ENCODE assay signal across 12 cellular contexts in genomic region chr6:136784271-136784664, GRCh38. TPM values are rescaled to one million over a fixed set of nuclear protein-coding genes. Genes with fewer than 3 reads are reported as not detected.
DNase-seq lines count a peak whose midpoint lies in the region; ATAC-seq and TF ChIP-seq lines count a peak whose summit lies in the region.
"Had no signal": no experiment of that assay in that cellular context is flagged by ENCODE, and none has a peak within 500 bp of the region (broad histone marks: within the 10 kb centered on the region; RNA-seq: fewer than 3 reads in every experiment).

No MANE protein-coding gene starts in this region.

- CTCF ChIA-PET in activated CD8-positive, alpha-beta memory T cell treated with anti-CD3 and anti-CD28 coated beads, Interleukin-2, amount 10 ng/mL, durations not matched to agents 7 days and 5 days (lab: Charles Lee), result interaction anchor here (0.7 to 12.0 kb wide), 3 partner anchors 8 to 139 kb away, joined by 3 to 424 read pairs (median 10); partner anchors contain the start of gene MAP3K5

- intact Hi-C loops in esophagus squamous epithelium (cut with DNase I), result no loop called here

- no peak for TF ChIP-seq EP300 in gastroesophageal sphincter (IDR thresholded peaks at IDR 0.05)

- H3K27ac Mint-ChIP-seq in activated CD8-positive, alpha-beta memory T cell treated with anti-CD3 and anti-CD28 coated beads, Interleukin-2, amount 10 ng/mL, durations not matched to agents 7 days and 5 days, result peak overlapping the region; percentile 84
- H3K27ac Mint-ChIP-seq: GM23338 had no signal

- TF ChIP-seq CTCF in esophagus squamous epithelium (IDR thresholded peaks at IDR 0.05), result no peak
- no peak for TF ChIP-seq CTCF in gastroesophageal sphincter (IDR thresholded peaks at IDR 0.05)

- peaks cover 32 to 97% (median 61%) of the 10 kb centered on the region in 3 donors for H3K4me1 ChIP-seq in esophagus squamous epithelium
- peaks cover 10 to 55% (median 47%) of the 10 kb centered on the region in 5 donors for H3K4me1 ChIP-seq in subcutaneous abdominal adipose tissue (ENCODE audit: control insufficient read depth in 5 of 5, insufficient read depth in 5 of 5, low read length in 5 of 5)
- peaks cover 0 to 66% (median 12%) of the 10 kb centered on the region in 3 donors for H3K4me1 ChIP-seq in gastroesophageal sphincter

- peak overlapping the region; percentile 58 for H3K4me3 Mint-ChIP-seq in activated CD8-positive, alpha-beta memory T cell treated with anti-CD3 and anti-CD28 coated beads, Interleukin-2, amount 10 ng/mL, durations not matched to agents 7 days and 5 days
- H3K4me3 Mint-ChIP-seq: GM23338 had no signal

- H3K9ac ChIP-seq in SK-N-MC (ENCODE audit: insufficient read length), result no peak overlapping the region
- peak overlapping the region in 2 of 5 donors; percentile 7 to 40 for H3K9ac ChIP-seq in subcutaneous abdominal adipose tissue (ENCODE audit: low read length in 5 of 5)

- no peaks in the 10 kb centered on the region for H3K27me3 Mint-ChIP-seq in activated CD8-positive, alpha-beta memory T cell treated with anti-CD3 and anti-CD28 coated beads, Interleukin-2, amount 10 ng/mL, durations not matched to agents 7 days and 5 days

- H3K27me3 ChIP-seq in esophagus squamous epithelium, result no peaks in the 10 kb centered on the region
- no peaks in the 10 kb centered on the region for H3K27me3 ChIP-seq in subcutaneous abdominal adipose tissue (ENCODE audit: control insufficient read depth in 5 of 5, insufficient read depth in 4 of 5, low read length in 5 of 5)
- H3K27me3 ChIP-seq in gastroesophageal sphincter, result no peaks in the 10 kb centered on the region
- H3K27me3 ChIP-seq: esophagus muscularis mucosa had no signal

- DNase-seq in activated CD8-positive, alpha-beta memory T cell treated with anti-CD3 and anti-CD28 coated beads, Interleukin-2, amount 10 ng/mL, durations not matched to agents 7 days and 5 days, result no peak
- DNase-seq in activated CD8-positive, alpha-beta memory T cell treated with anti-CD3 and anti-CD28 coated beads, Interleukin-2, amount 50 U/mL, for 4 hours, result no peak
- no peak for DNase-seq in SK-N-MC (ENCODE audit: low read depth, low spot score)
- no peak for DNase-seq in esophagus squamous epithelium (lab: John Stamatoyannopoulos, UW)
- DNase-seq in NCI-H748 treated with DMSO at 0.1 percent for 48 hours (lab: John Stamatoyannopoulos, UW), result no peak
- no peak for DNase-seq in substantia nigra (lab: John Stamatoyannopoulos, UW)
- DNase-seq: NCI-H524 treated with DMSO at 0.1 percent for 48 hours; stimulated activated CD4-positive, alpha-beta T cell treated with anti-CD3 and anti-CD28 coated beads, Interleukin-4, amount 100 ng/mL, for 4 hours had no signal

- H3K9me3 Mint-ChIP-seq in activated CD8-positive, alpha-beta memory T cell treated with anti-CD3 and anti-CD28 coated beads, Interleukin-2, amount 10 ng/mL, durations not matched to agents 7 days and 5 days (ENCODE audit: low read depth), result no peaks in the 10 kb centered on the region
- H3K9me3 Mint-ChIP-seq: GM23338 had no signal

- WGBS in esophagus squamous epithelium, 2 donors, result 69 to 75% methylated on average over 8 of the region's 8 CpGs
- 64 to 88% methylated on average over 8 of the region's 8 CpGs for WGBS in gastroesophageal sphincter (ENCODE audit: low coverage in 1 of 2), 2 donors

- H3K36me3 ChIP-seq in SK-N-MC (ENCODE audit: insufficient read depth, low read length), result peaks cover 10% of the 10 kb centered on the region
- H3K36me3 ChIP-seq in esophagus squamous epithelium, result no peaks in the 10 kb centered on the region
- no peaks in the 10 kb centered on the region for H3K36me3 ChIP-seq in subcutaneous abdominal adipose tissue (ENCODE audit: control insufficient read depth in 5 of 5, insufficient read depth in 5 of 5, low read length in 5 of 5)
- H3K36me3 ChIP-seq in gastroesophageal sphincter, result no peaks in the 10 kb centered on the region
- H3K36me3 ChIP-seq: esophagus muscularis mucosa had no signal

- H3K9me3 ChIP-seq in SK-N-MC (ENCODE audit: low read depth, low read length), result no peaks in the 10 kb centered on the region
- no peaks in the 10 kb centered on the region for H3K9me3 ChIP-seq in esophagus squamous epithelium
- no peaks in the 10 kb centered on the region for H3K9me3 ChIP-seq in subcutaneous abdominal adipose tissue (ENCODE audit: control insufficient read depth in 5 of 5, low read length in 5 of 5)
- no peaks in the 10 kb centered on the region for H3K9me3 ChIP-seq in gastroesophageal sphincter
- H3K9me3 ChIP-seq: esophagus muscularis mucosa had no signal

- H3K36me3 Mint-ChIP-seq in activated CD8-positive, alpha-beta memory T cell treated with anti-CD3 and anti-CD28 coated beads, Interleukin-2, amount 10 ng/mL, durations not matched to agents 7 days and 5 days, result peaks cover 30% of the 10 kb centered on the region

- H3K27ac ChIP-seq in SK-N-MC (peak overlapping the region; percentile 80; the same call in 1 of the 2 replicates), esophagus squamous epithelium (peak overlapping the region; percentile 49 to 79 (median 70)), subcutaneous abdominal adipose tissue (ENCODE audit: low read depth, low read length) (peak overlapping the region; percentile 64), gastroesophageal sphincter (no peak overlapping the region), substantia nigra (ENCODE audit: low read depth, low read length, poor library complexity, severe bottlenecking) (no peak overlapping the region)
- H3K27ac ChIP-seq: esophagus muscularis mucosa had no signal

- ATAC-seq in activated CD8-positive, alpha-beta memory T cell treated with anti-CD3 and anti-CD28 coated beads, Interleukin-2, amount 10 ng/mL, durations not matched to agents 7 days and 5 days, result no peak
- ATAC-seq in gastroesophageal sphincter, result no peak
- ATAC-seq: GM23338 had no signal

- H3K4me3 ChIP-seq in SK-N-MC, result no peak overlapping the region
- H3K4me3 ChIP-seq in esophagus squamous epithelium, result peak overlapping the region in 2 of 4 donors; percentile 9 to 36
- peak overlapping the region in 3 of 5 donors; percentile 23 to 47 (median 35) for H3K4me3 ChIP-seq in subcutaneous abdominal adipose tissue (ENCODE audit: low read depth in 1 of 5, low read length in 5 of 5)
- H3K4me3 ChIP-seq in gastroesophageal sphincter, result no peak overlapping the region
- H3K4me3 ChIP-seq: GM23338 had no signal

- peaks cover 67% of the 10 kb centered on the region for H3K4me1 Mint-ChIP-seq in activated CD8-positive, alpha-beta memory T cell treated with anti-CD3 and anti-CD28 coated beads, Interleukin-2, amount 10 ng/mL, durations not matched to agents 7 days and 5 days

- no peak for TF ChIP-seq POLR2A in esophagus squamous epithelium (IDR thresholded peaks at IDR 0.05)
- no peak for TF ChIP-seq POLR2A in gastroesophageal sphincter (IDR thresholded peaks at IDR 0.05)

RNA-seq across cellular contexts. Expression of gene MAP3K5, which starts 8.0 kb away (rescaled TPM):
- total RNA-seq in activated CD8-positive, alpha-beta memory T cell treated with anti-CD3 and anti-CD28 coated beads, Interleukin-2, amount 10 ng/mL, durations not matched to agents 7 days and 5 days, result 10 to 100 TPM; 18.3 to 21.7 TPM
- total RNA-seq in esophagus squamous epithelium (10 to 100 TPM in 3 of 4 donors, 1 to 10 TPM in 1; 9.2 to 22.9 (median 20.9) TPM), gastroesophageal sphincter (10 to 100 TPM; 20.8 to 31.7 (median 23.4) TPM)

RNA-seq across cellular contexts. Expression of gene PEX7, which starts 38.1 kb away (rescaled TPM):
- 1 to 10 TPM; 3.5 TPM for total RNA-seq in activated CD8-positive, alpha-beta memory T cell treated with anti-CD3 and anti-CD28 coated beads, Interleukin-2, amount 10 ng/mL, durations not matched to agents 7 days and 5 days
- 10 to 100 TPM in 3 of 4 donors, 1 to 10 TPM in 1; 5.4 to 14.2 (median 11.8) TPM for total RNA-seq in esophagus squamous epithelium
- total RNA-seq in gastroesophageal sphincter, result 10 to 100 TPM in 1 of 4 donors, 1 to 10 TPM in 3; 5.9 to 17.1 (median 6.9) TPM

Comparison
In these comparisons a context has a peak if more than half of its experiments do, and no peak if none do; other contexts are left out.
1. H3K27ac ChIP-seq: peak in SK-N-MC (single experiment), esophagus squamous epithelium (4 of 4) and subcutaneous abdominal adipose tissue (single experiment); none in gastroesophageal sphincter (0 of 4) and substantia nigra (single experiment).
2. H3K4me3 ChIP-seq: peak in subcutaneous abdominal adipose tissue (3 of 5); none in SK-N-MC (single experiment) and gastroesophageal sphincter (0 of 2).